16 cellular contexts compared by ENCODE assay signal in the genomic region with DNA sequence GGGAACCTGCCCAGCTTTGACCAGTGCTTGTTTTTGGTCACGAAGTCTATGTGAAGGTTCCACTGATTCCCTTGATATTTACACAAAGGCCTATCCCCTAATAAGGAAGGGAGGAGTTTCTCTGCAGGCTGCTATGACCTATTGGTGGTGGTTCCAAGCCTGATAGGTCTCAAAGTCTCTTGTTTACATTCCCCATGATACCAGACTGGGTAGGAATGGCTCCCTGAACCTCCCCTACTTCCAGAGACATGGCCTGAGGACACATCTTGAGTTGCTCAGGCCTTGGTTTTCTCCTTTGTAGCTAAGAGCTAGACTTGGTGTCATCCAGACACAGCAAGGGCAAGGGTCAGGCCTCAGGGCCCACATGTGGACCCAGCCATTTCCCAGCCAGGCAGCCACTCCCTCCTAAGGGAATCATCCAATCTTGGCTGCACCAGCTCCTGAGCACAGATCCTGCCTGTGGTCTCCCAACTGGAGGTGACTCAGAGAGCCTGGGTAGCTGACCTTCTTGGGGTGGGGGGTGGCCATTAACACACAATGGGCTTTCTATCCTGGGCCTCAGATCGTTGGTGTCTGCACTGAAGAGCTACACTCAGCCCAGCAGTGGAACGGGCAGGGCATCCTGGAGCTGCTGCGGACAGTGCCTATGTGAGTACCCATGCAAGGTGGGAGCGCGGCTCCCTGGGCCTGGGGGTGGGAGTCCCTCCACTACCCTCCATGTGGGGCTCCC. TPM values are rescaled to one million over a fixed set of nuclear protein-coding genes. Genes with fewer than 3 reads are reported as not detected.
DNase-seq lines count a peak whose midpoint lies in the region; ATAC-seq, FAIRE-seq and TF ChIP-seq lines count a peak whose summit lies in the region.
"Had no signal": no experiment of that assay in that cellular context is flagged by ENCODE, and none has a peak within 500 bp of the region (broad histone marks: within the 10 kb centered on the region; RNA-seq: fewer than 3 reads in every experiment).

No MANE protein-coding gene starts in this region.

- intact Hi-C loops in dorsolateral prefrontal cortex (cut with DNase I) (no loop called here), pancreas (cut with DNase I) (no loop called here)

- FAIRE-seq in pancreas (lab: Jason Lieb, UNC): no peak
- FAIRE-seq: HTR-8/SVneo had no signal

- H3K4me3 ChIP-seq in MG63: no peak overlapping the region
- H3K4me3 ChIP-seq in dorsolateral prefrontal cortex: no peak overlapping the region
- no peak overlapping the region for H3K4me3 ChIP-seq in pancreas
- H3K4me3 ChIP-seq: body of pancreas had no signal

- H3K27me3 ChIP-seq in MG63 (no peaks in the 10 kb centered on the region), dorsolateral prefrontal cortex (no peaks in the 10 kb centered on the region), pancreas (no peaks in the 10 kb centered on the region)
- H3K27me3 ChIP-seq: body of pancreas had no signal

- 79% methylated on average over 6 of the region's 6 CpGs for WGBS in pancreas, 2 donors

- peak in 3 of 4 donors; percentile 49 to 59 (median 57) for ATAC-seq in pancreas
- no peak for ATAC-seq in GM18870 (IDR thresholded peaks at IDR 0.05; ENCODE audit: unreplicated experiment)
- no peak for ATAC-seq in left lobe of liver
- ATAC-seq: body of pancreas had no signal

- H3K27ac ChIP-seq in dorsolateral prefrontal cortex (peak overlapping the region in 36 of 59 donors; percentile 3 to 78 (median 42)), pancreas (no peak overlapping the region)

- no peaks in the 10 kb centered on the region for H3K9me3 ChIP-seq in MG63
- no peaks in the 10 kb centered on the region for H3K9me3 ChIP-seq in pancreas
- H3K9me3 ChIP-seq: body of pancreas had no signal

- H3K36me3 ChIP-seq in MG63: peaks cover 2% of the 10 kb centered on the region; the same call in 1 of the 2 replicates
- H3K36me3 ChIP-seq in pancreas: peaks cover 0 to 4% (median 0%) of the 10 kb centered on the region in 3 donors

- no peak for TF ChIP-seq CTCF in dorsolateral prefrontal cortex (IDR thresholded peaks at IDR 0.05 in 54 of 56, conservative IDR thresholded peaks at IDR 0.05 in 2 of 56; ENCODE audit: low read depth in 1 of 56, partially characterized antibody in 56 of 56)
- no peak for TF ChIP-seq CTCF in pancreas (IDR thresholded peaks at IDR 0.05)

- DNase-seq in EH (ENCODE audit: low read depth): peak; percentile 81
- DNase-seq in MG63: peak; percentile 59
- no peak for DNase-seq in dorsolateral prefrontal cortex
- peak in 1 of 6 donors; percentile 17 for DNase-seq in pancreas
- no peak for DNase-seq in activated gamma-delta T cell (lab: John Stamatoyannopoulos, UW)
- no peak for DNase-seq in midbrain (lab: John Stamatoyannopoulos, UW)
- no peak for DNase-seq in left lobe of liver (ENCODE audit: low spot score)
- DNase-seq: activated B cell treated with CpG ODN at 0.5 μM for 24 hours, activated T-cell treated with anti-CD3 and anti-CD28 coated beads for 4 hours, hypothalamus, NCI-H1436 treated with DMSO at 0.1 percent for 48 hours, NCI-H69, SIG-M5 had no signal

- H3K4me1 ChIP-seq in pancreas: peaks cover 0 to 4% (median 0%) of the 10 kb centered on the region in 3 donors

RNA-seq across cellular contexts. Expression of gene TRIM8, which starts 51.0 kb away (rescaled TPM):
- 27.8 and 40.9 TPM in 2 replicates for total RNA-seq in MG63 (2014; rRNA removed; shearing (Covaris generic); ENCODE audit: low replicate concordance)
- total RNA-seq in dorsolateral prefrontal cortex: 100 to 1,000 TPM in 118 of 120 experiments, 10 to 100 TPM in 2; 95.2 to 308 (median 133) TPM
- total RNA-seq in pancreas: 100 to 1,000 TPM in 1 of 6 donors, 10 to 100 TPM in 5; 65.2 to 106 (median 76.7) TPM
- polyA plus RNA-seq in pancreas: 10 to 100 TPM; 42.2 to 53.2 TPM
- total RNA-seq in left lobe of liver: 39.1 TPM

Comparison
In these comparisons a context has a peak if more than half of its experiments do, and no peak if none do; other contexts are left out.
1. DNase-seq: peak in EH (single experiment) and MG63 (single experiment); none in dorsolateral prefrontal cortex (0 of 10), activated gamma-delta T cell (single experiment), midbrain (single experiment) and left lobe of liver (single experiment).
2. H3K27ac ChIP-seq: peak in dorsolateral prefrontal cortex (36 of 59); none in pancreas (0 of 4).
3. ATAC-seq: peak in pancreas (3 of 4); none in GM18870 (single experiment) and left lobe of liver (single experiment).